ENCODE assay signal across 1 cellular context in the genomic region with DNA sequence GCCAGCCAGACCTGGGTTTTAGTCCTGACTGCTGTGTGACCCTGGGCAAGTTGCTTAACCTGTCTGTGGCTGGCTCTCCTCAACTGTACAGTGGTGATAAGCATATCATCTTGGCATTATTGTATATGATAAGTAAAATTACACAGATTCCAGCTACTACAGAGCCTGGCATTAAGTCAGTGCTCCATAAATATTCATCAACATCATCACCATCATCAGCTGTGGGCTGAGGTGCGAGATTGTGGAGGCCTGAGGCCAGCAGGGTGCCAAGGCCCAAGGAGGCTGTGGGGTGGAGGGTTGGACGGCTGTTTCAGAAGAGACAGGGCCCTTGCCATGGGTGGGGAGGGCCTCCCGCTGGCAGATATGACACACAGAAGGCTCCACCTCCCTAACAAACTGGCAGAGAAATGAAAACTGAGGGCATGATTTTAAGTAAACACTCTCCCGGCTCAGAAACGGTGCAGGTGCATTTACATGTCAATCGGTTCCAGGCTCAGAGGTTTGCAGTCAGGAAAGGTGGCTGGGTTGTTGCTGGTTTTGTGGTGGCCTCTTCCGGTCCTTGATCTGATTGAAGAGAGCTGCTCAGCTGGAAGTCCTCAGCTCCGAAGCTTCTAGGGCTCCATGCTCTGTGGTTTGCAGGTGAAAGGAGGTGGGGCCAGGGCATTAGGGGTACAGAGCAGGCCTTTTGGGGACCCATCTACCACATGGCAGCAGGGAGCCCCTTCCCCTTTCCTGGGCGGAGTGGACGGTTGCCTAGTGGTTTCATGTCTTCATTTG.
TF ChIP-seq lines count a peak whose summit lies in the region.

No MANE protein-coding gene starts in this region.

TF ChIP-seq in K562, 482 proteins besides CTCF, POLR2A, EP300 and RAD21 (continues in another document):
- TF ChIP-seq ZKSCAN3 (CRISPR knock-in tag; IDR thresholded peaks at IDR 0.05): no peak
- TF ChIP-seq ADNP (tag; IDR thresholded peaks at IDR 0.05): peak; percentile 62; the same call in 1 of the 2 replicates
- no peak for TF ChIP-seq ZBTB1 (CRISPR knock-in tag; IDR thresholded peaks at IDR 0.05; ENCODE audit: borderline replicate concordance, low read depth)
- TF ChIP-seq HMG20A (CRISPR knock-in tag; conservative IDR thresholded peaks at IDR 0.05): no peak
- no peak for TF ChIP-seq GABPB2 (CRISPR knock-in tag; conservative IDR thresholded peaks at IDR 0.05)
- no peak for TF ChIP-seq ZNF766 (CRISPR knock-in tag; conservative IDR thresholded peaks at IDR 0.05)
- 0 out of 2 replicates have a peak, but pooled peaks have one; percentile 9 for TF ChIP-seq CBFA2T3 (IDR thresholded peaks at IDR 0.05)
- TF ChIP-seq BRD4 (IDR thresholded peaks at IDR 0.05): no peak
- TF ChIP-seq, protein P1, sequence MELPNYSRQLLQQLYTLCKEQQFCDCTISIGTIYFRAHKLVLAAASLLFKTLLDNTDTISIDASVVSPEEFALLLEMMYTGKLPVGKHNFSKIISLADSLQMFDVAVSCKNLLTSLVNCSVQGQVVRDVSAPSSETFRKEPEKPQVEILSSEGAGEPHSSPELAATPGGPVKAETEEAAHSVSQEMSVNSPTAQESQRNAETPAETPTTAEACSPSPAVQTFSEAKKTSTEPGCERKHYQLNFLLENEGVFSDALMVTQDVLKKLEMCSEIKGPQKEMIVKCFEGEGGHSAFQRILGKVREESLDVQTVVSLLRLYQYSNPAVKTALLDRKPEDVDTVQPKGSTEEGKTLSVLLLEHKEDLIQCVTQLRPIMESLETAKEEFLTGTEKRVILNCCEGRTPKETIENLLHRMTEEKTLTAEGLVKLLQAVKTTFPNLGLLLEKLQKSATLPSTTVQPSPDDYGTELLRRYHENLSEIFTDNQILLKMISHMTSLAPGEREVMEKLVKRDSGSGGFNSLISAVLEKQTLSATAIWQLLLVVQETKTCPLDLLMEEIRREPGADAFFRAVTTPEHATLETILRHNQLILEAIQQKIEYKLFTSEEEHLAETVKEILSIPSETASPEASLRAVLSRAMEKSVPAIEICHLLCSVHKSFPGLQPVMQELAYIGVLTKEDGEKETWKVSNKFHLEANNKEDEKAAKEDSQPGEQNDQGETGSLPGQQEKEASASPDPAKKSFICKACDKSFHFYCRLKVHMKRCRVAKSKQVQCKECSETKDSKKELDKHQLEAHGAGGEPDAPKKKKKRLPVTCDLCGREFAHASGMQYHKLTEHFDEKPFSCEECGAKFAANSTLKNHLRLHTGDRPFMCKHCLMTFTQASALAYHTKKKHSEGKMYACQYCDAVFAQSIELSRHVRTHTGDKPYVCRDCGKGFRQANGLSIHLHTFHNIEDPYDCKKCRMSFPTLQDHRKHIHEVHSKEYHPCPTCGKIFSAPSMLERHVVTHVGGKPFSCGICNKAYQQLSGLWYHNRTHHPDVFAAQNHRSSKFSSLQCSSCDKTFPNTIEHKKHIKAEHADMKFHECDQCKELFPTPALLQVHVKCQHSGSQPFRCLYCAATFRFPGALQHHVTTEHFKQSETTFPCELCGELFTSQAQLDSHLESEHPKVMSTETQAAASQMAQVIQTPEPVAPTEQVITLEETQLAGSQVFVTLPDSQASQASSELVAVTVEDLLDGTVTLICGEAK (IDR thresholded peaks at IDR 0.05): no peak
- TF ChIP-seq, protein P1 (CRISPR knock-in tag; IDR thresholded peaks at IDR 0.05): no peak
- no peak for TF ChIP-seq XRCC3 (IDR thresholded peaks at IDR 0.05)
- TF ChIP-seq MEF2D (tag; conservative IDR thresholded peaks at IDR 0.05; ENCODE audit: low read depth): no peak
- TF ChIP-seq CREBBP (IDR thresholded peaks at IDR 0.05; ENCODE audit: low read depth, low read length): no peak
- TF ChIP-seq ZNF232 (CRISPR knock-in tag; IDR thresholded peaks at IDR 0.05): no peak
- TF ChIP-seq NEUROD1 (IDR thresholded peaks at IDR 0.05; ENCODE audit: borderline replicate concordance, low read depth, low read length, partially characterized antibody): no peak
- TF ChIP-seq SAFB (IDR thresholded peaks at IDR 0.05; ENCODE audit: borderline replicate concordance, low read depth, low read length): no peak
- TF ChIP-seq FOXA3 (CRISPR knock-in tag; conservative IDR thresholded peaks at IDR 0.05 in 1 of 2, IDR thresholded peaks at IDR 0.05 in 1 of 2): no peak
- no peak for TF ChIP-seq SMARCE1 (IDR thresholded peaks at IDR 0.05)
- TF ChIP-seq MXI1 (IDR thresholded peaks at IDR 0.05; ENCODE audit: low read depth, low read length): no peak
- TF ChIP-seq ETV6 (IDR thresholded peaks at IDR 0.05; ENCODE audit: borderline replicate concordance in 1 of 2, low read depth in 2 of 2, low read length in 1 of 2): no peak
- TF ChIP-seq ETV6 (CRISPR knock-in tag; IDR thresholded peaks at IDR 0.05; ENCODE audit: borderline replicate concordance): no peak
- no peak for TF ChIP-seq RBM17 (IDR thresholded peaks at IDR 0.05; ENCODE audit: borderline replicate concordance, low read depth, low read length)
- TF ChIP-seq, protein P2, sequence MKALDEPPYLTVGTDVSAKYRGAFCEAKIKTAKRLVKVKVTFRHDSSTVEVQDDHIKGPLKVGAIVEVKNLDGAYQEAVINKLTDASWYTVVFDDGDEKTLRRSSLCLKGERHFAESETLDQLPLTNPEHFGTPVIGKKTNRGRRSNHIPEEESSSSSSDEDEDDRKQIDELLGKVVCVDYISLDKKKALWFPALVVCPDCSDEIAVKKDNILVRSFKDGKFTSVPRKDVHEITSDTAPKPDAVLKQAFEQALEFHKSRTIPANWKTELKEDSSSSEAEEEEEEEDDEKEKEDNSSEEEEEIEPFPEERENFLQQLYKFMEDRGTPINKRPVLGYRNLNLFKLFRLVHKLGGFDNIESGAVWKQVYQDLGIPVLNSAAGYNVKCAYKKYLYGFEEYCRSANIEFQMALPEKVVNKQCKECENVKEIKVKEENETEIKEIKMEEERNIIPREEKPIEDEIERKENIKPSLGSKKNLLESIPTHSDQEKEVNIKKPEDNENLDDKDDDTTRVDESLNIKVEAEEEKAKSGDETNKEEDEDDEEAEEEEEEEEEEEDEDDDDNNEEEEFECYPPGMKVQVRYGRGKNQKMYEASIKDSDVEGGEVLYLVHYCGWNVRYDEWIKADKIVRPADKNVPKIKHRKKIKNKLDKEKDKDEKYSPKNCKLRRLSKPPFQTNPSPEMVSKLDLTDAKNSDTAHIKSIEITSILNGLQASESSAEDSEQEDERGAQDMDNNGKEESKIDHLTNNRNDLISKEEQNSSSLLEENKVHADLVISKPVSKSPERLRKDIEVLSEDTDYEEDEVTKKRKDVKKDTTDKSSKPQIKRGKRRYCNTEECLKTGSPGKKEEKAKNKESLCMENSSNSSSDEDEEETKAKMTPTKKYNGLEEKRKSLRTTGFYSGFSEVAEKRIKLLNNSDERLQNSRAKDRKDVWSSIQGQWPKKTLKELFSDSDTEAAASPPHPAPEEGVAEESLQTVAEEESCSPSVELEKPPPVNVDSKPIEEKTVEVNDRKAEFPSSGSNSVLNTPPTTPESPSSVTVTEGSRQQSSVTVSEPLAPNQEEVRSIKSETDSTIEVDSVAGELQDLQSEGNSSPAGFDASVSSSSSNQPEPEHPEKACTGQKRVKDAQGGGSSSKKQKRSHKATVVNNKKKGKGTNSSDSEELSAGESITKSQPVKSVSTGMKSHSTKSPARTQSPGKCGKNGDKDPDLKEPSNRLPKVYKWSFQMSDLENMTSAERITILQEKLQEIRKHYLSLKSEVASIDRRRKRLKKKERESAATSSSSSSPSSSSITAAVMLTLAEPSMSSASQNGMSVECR (CRISPR knock-in tag; IDR thresholded peaks at IDR 0.05): 0 out of 2 replicates have a peak, but pooled peaks have one; percentile 25
- TF ChIP-seq, protein P3, sequence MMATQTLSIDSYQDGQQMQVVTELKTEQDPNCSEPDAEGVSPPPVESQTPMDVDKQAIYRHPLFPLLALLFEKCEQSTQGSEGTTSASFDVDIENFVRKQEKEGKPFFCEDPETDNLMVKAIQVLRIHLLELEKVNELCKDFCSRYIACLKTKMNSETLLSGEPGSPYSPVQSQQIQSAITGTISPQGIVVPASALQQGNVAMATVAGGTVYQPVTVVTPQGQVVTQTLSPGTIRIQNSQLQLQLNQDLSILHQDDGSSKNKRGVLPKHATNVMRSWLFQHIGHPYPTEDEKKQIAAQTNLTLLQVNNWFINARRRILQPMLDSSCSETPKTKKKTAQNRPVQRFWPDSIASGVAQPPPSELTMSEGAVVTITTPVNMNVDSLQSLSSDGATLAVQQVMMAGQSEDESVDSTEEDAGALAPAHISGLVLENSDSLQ (IDR thresholded peaks at IDR 0.05): no peak; the same call in 1 of the 2 replicates
- TF ChIP-seq, protein P4, sequence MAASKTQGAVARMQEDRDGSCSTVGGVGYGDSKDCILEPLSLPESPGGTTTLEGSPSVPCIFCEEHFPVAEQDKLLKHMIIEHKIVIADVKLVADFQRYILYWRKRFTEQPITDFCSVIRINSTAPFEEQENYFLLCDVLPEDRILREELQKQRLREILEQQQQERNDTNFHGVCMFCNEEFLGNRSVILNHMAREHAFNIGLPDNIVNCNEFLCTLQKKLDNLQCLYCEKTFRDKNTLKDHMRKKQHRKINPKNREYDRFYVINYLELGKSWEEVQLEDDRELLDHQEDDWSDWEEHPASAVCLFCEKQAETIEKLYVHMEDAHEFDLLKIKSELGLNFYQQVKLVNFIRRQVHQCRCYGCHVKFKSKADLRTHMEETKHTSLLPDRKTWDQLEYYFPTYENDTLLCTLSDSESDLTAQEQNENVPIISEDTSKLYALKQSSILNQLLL (CRISPR knock-in tag; IDR thresholded peaks at IDR 0.05; ENCODE audit: borderline replicate concordance): no peak
- peak; percentile 64 for TF ChIP-seq ZFP36 (IDR thresholded peaks at IDR 0.05; ENCODE audit: low read depth, low read length, partially characterized antibody)
- TF ChIP-seq, protein P5, sequence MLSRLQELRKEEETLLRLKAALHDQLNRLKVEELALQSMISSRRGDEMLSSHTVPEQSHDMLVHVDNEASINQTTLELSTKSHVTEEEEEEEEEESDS (CRISPR knock-in tag; IDR thresholded peaks at IDR 0.05): no peak
- TF ChIP-seq CCAR2 (IDR thresholded peaks at IDR 0.05; ENCODE audit: low read depth, low read length): no peak
- no peak for TF ChIP-seq ZNF12 (CRISPR knock-in tag; IDR thresholded peaks at IDR 0.05)
- TF ChIP-seq NONO (IDR thresholded peaks at IDR 0.05; ENCODE audit: low read depth in 2 of 2, low read length in 1 of 2): no peak
- TF ChIP-seq, protein P6, sequence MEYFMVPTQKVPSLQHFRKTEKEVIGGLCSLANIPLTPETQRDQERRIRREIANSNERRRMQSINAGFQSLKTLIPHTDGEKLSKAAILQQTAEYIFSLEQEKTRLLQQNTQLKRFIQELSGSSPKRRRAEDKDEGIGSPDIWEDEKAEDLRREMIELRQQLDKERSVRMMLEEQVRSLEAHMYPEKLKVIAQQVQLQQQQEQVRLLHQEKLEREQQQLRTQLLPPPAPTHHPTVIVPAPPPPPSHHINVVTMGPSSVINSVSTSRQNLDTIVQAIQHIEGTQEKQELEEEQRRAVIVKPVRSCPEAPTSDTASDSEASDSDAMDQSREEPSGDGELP (CRISPR knock-in tag; IDR thresholded peaks at IDR 0.05; ENCODE audit: borderline replicate concordance): peak; percentile 50; the same call in 1 of the 2 replicates
- TF ChIP-seq, protein P7, sequence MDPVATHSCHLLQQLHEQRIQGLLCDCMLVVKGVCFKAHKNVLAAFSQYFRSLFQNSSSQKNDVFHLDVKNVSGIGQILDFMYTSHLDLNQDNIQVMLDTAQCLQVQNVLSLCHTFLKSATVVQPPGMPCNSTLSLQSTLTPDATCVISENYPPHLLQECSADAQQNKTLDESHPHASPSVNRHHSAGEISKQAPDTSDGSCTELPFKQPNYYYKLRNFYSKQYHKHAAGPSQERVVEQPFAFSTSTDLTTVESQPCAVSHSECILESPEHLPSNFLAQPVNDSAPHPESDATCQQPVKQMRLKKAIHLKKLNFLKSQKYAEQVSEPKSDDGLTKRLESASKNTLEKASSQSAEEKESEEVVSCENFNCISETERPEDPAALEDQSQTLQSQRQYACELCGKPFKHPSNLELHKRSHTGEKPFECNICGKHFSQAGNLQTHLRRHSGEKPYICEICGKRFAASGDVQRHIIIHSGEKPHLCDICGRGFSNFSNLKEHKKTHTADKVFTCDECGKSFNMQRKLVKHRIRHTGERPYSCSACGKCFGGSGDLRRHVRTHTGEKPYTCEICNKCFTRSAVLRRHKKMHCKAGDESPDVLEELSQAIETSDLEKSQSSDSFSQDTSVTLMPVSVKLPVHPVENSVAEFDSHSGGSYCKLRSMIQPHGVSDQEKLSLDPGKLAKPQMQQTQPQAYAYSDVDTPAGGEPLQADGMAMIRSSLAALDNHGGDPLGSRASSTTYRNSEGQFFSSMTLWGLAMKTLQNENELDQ (CRISPR knock-in tag; IDR thresholded peaks at IDR 0.05; ENCODE audit: borderline replicate concordance): no peak
- TF ChIP-seq, protein P8, sequence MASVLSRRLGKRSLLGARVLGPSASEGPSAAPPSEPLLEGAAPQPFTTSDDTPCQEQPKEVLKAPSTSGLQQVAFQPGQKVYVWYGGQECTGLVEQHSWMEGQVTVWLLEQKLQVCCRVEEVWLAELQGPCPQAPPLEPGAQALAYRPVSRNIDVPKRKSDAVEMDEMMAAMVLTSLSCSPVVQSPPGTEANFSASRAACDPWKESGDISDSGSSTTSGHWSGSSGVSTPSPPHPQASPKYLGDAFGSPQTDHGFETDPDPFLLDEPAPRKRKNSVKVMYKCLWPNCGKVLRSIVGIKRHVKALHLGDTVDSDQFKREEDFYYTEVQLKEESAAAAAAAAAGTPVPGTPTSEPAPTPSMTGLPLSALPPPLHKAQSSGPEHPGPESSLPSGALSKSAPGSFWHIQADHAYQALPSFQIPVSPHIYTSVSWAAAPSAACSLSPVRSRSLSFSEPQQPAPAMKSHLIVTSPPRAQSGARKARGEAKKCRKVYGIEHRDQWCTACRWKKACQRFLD (CRISPR knock-in tag; IDR thresholded peaks at IDR 0.05): no peak
- peak; percentile 45 for TF ChIP-seq GABPA (tag; conservative IDR thresholded peaks at IDR 0.05; ENCODE audit: low read depth)
- 0 out of 2 replicates have a peak, but pooled peaks have one; percentile 33 for TF ChIP-seq HDAC8 (tag; IDR thresholded peaks at IDR 0.05)
- peak; percentile 79 for TF ChIP-seq BCOR (IDR thresholded peaks at IDR 0.05)
- no peak for TF ChIP-seq DDX20 (tag; IDR thresholded peaks at IDR 0.05; ENCODE audit: low read depth)
